Comparison of ENCODE assay signal across 1 cellular context in the genomic region with DNA sequence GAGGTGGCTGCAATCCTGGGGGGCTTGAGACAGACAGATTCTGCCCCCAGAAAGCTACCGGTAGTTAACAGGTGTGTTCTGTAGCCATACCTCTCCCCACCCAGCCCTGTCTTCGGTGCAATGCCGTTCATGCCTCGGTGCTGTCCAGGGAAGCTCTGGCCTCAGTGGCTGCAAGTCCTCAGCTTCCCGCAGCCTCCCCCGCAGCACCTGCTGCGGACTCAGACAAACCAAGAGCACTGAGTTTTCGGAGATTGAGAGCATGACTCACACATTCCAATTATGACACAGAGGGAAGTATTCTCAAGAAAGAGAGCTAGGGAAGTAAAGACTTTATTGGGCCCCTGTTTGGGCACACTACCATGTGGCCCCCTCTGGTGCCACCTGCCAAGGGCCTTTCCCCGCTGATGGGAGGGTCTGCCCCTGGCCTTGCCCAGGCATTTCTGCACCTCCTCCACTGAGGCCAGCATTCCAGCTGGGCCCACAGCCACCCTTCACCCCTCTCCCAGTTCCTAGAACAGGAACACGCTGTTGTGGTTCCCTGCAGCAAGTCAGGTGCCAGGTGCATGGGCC.
A peak's percentile ranks its signal among the peaks of the same experiment; 100 is the strongest.
TF ChIP-seq lines count a peak whose summit lies in the region.

No MANE protein-coding gene starts in this region.

TF ChIP-seq in HEK293, 187 proteins besides CTCF, POLR2A, EP300 and RAD21 (continued from another document):
- TF ChIP-seq, protein P1, sequence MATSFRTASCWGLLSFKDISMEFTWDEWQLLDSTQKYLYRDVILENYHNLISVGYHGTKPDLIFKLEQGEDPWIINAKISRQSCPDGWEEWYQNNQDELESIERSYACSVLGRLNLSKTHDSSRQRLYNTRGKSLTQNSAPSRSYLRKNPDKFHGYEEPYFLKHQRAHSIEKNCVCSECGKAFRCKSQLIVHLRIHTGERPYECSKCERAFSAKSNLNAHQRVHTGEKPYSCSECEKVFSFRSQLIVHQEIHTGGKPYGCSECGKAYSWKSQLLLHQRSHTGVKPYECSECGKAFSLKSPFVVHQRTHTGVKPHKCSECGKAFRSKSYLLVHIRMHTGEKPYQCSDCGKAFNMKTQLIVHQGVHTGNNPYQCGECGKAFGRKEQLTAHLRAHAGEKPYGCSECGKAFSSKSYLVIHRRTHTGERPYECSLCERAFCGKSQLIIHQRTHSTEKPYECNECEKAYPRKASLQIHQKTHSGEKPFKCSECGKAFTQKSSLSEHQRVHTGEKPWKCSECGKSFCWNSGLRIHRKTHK (tag by site-specific recombination; IDR thresholded peaks at IDR 0.05) = no peak
- TF ChIP-seq, protein P2, sequence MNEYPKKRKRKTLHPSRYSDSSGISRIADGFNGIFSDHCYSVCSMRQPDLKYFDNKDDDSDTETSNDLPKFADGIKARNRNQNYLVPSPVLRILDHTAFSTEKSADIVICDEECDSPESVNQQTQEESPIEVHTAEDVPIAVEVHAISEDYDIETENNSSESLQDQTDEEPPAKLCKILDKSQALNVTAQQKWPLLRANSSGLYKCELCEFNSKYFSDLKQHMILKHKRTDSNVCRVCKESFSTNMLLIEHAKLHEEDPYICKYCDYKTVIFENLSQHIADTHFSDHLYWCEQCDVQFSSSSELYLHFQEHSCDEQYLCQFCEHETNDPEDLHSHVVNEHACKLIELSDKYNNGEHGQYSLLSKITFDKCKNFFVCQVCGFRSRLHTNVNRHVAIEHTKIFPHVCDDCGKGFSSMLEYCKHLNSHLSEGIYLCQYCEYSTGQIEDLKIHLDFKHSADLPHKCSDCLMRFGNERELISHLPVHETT (tag by site-specific recombination; IDR thresholded peaks at IDR 0.05) = no peak
- TF ChIP-seq ZIC2 (tag by site-specific recombination; IDR thresholded peaks at IDR 0.05) = peak; percentile 86
- TF ChIP-seq ZNF501 (tag by site-specific recombination; IDR thresholded peaks at IDR 0.05) = peak; percentile 42; the same call in 1 of the 2 replicates
- TF ChIP-seq ZNF10 (tag by site-specific recombination; IDR thresholded peaks at IDR 0.05) = peak; percentile 62; the same call in 1 of the 2 replicates
TF ChIP-seq in HEK293: peak in this region for 32.
